Comparison of ENCODE assay signal across 8 cellular contexts in genomic region chr20:37192137-37192854, GRCh38.
A peak's percentile ranks its signal among the peaks of the same experiment; 100 is the strongest.
DNase-seq lines count a peak whose midpoint lies in the region; ATAC-seq and TF ChIP-seq lines count a peak whose summit lies in the region.

No MANE protein-coding gene starts in this region.

- no peaks in the 10 kb centered on the region for H3K9me3 ChIP-seq in HEK293 (ENCODE audit: control insufficient read depth, insufficient read depth, low read depth, low read length)

- H3K27ac ChIP-seq in HEK293 (ENCODE audit: extremely low read depth, low read depth, low read length): no peak overlapping the region
- peak overlapping the region; percentile 81 for H3K27ac ChIP-seq in caudate nucleus (ENCODE audit: low read depth, low read length)

- POLR2A ChIA-PET in HEK293 (lab: Yijun Ruan, JAX): interaction anchor here (3.8 kb wide), 1 partner anchor 14 kb away, joined by 26 read pairs; the partner anchor contains the start of genes MROH8 and RPN2

- DNase-seq in COLO668 (lab: John Stamatoyannopoulos, UW; ENCODE audit: unreplicated experiment) (peak; percentile 54), NCI-H446 (lab: John Stamatoyannopoulos, UW) (peak; percentile 92 to 95), caudate nucleus (lab: John Stamatoyannopoulos, UW) (peak; percentile 42 to 98 (median 85)), kidney tubule cell (ENCODE audit: low spot score) (peak; percentile 71)
- DNase-seq in stimulated activated CD4-positive, alpha-beta T cell treated with anti-CD3 and anti-CD28 coated beads, Interleukin-2, amount 100 ng/mL, for 4 hours (ENCODE audit: low read depth): peak; percentile 54

- H3K36me3 ChIP-seq in HEK293 (ENCODE audit: control insufficient read depth in 2 of 2, insufficient read depth in 1 of 2, low read length in 2 of 2): peaks cover 13 to 59% of the 10 kb centered on the region in 2 experiments; a peak in 2 of 3 replicates

- CTCF ChIA-PET in HEK293 (lab: Yijun Ruan, JAX): interaction anchor here (0.5 to 4.8 kb wide), 24 partner anchors 10 to 343 kb away, joined by 3 to 65 read pairs (median 4); partner anchors contain the start of genes MANBAL, MROH8 and RPN2

- H3K4me1 ChIP-seq in HEK293 (ENCODE audit: control insufficient read depth, insufficient read depth, low read length): no peaks in the 10 kb centered on the region

- H3K4me3 ChIP-seq in HEK293 (ENCODE audit: low read depth, low read length): no peak overlapping the region

- peak; percentile 82 for TF ChIP-seq CTCF in HEK293 (tag by site-specific recombination; IDR thresholded peaks at IDR 0.05)

- peak; percentile 57 to 61 for ATAC-seq in activated CD4-positive, CD25-positive, alpha-beta regulatory T cell treated with anti-CD3 and anti-CD28 coated beads, Interleukin-2, amount 50 U/mL, for 24 hours
- no peak for ATAC-seq in GM19455 (IDR thresholded peaks at IDR 0.05; ENCODE audit: unreplicated experiment)

TF ChIP-seq in HEK293, 187 proteins besides CTCF, POLR2A, EP300 and RAD21:
- TF ChIP-seq ZNF692 (tag by site-specific recombination; IDR thresholded peaks at IDR 0.05) (0 out of 2 replicates have a peak, but pooled peaks have one; percentile 16), PRDM10 (tag by site-specific recombination; IDR thresholded peaks at IDR 0.05) (0 out of 2 replicates have a peak, but pooled peaks have one; percentile 23), ZNF2 (tag by site-specific recombination; IDR thresholded peaks at IDR 0.05) (0 out of 2 replicates have a peak, but pooled peaks have one; percentile 33), ZNF626 (tag by site-specific recombination; IDR thresholded peaks at IDR 0.05) (no peak), ZNF654 (tag by site-specific recombination; IDR thresholded peaks at IDR 0.05; ENCODE audit: low read depth) (peak; percentile 47), SP7 (tag by site-specific recombination; IDR thresholded peaks at IDR 0.05) (peak; percentile 59; the same call in 1 of the 2 replicates), KLF10 (tag by site-specific recombination; IDR thresholded peaks at IDR 0.05) (no peak), ZBTB7A (tag by site-specific recombination; IDR thresholded peaks at IDR 0.05; ENCODE audit: low read depth) (no peak), YY2 (tag by site-specific recombination; IDR thresholded peaks at IDR 0.05) (no peak), ZBTB26 (tag by site-specific recombination; optimal IDR thresholded peaks at IDR 0.05) (no peak), ZBTB44 (tag by site-specific recombination; IDR thresholded peaks at IDR 0.05) (peak; percentile 20; the same call in 1 of the 2 replicates), ZNF544 (tag by site-specific recombination; IDR thresholded peaks at IDR 0.05) (no peak), ZNF211 (tag by site-specific recombination; IDR thresholded peaks at IDR 0.05; ENCODE audit: low read depth) (no peak), ZNF600 (tag by site-specific recombination; IDR thresholded peaks at IDR 0.05) (peak; percentile 82), ZNF302 (tag by site-specific recombination; IDR thresholded peaks at IDR 0.05; ENCODE audit: low read depth) (no peak), ZNF629 (tag by site-specific recombination; IDR thresholded peaks at IDR 0.05) (peak; percentile 44), ZNF639 (tag by site-specific recombination; IDR thresholded peaks at IDR 0.05) (no peak), ZSCAN30 (tag by site-specific recombination; IDR thresholded peaks at IDR 0.05) (peak; percentile 61; the same call in 1 of the 2 replicates), SP2 (tag by site-specific recombination; IDR thresholded peaks at IDR 0.05) (no peak), ZNF664 (tag by site-specific recombination; IDR thresholded peaks at IDR 0.05) (peak; percentile 99), ZEB2 (tag by site-specific recombination; IDR thresholded peaks at IDR 0.05) (peak; percentile 72), ZNF175 (tag by site-specific recombination; IDR thresholded peaks at IDR 0.05) (no peak), BCL6B (tag by site-specific recombination; IDR thresholded peaks at IDR 0.05) (no peak), ZBTB17 (tag by site-specific recombination; IDR thresholded peaks at IDR 0.05) (peak; percentile 95), ZNF677 (tag by site-specific recombination; IDR thresholded peaks at IDR 0.05) (no peak)
